20 cellular contexts compared by ENCODE assay signal in the genomic region with DNA sequence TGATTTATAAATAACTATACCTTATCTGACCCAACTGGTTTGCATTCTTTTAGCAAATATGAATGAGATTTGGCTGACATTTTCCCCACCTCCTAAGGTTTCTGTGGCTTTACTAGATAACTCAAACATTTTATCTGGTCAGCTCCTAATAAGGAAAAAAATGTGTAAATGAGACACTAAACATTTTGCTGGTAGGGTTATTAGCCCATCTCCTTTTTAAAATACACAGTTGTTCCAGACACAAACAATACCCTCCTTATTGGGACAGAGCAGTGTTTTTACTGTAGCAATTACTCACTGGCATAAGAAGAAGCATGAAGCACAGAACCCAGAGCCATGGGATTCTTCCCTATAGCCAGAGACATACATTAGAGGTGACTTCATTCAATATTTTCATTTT. TPM values are rescaled to one million over a fixed set of nuclear protein-coding genes. Genes with fewer than 3 reads are reported as not detected.
"Had no signal": no experiment of that assay in that cellular context is flagged by ENCODE, and none has a peak within 500 bp of the region (broad histone marks: within the 10 kb centered on the region; RNA-seq: fewer than 3 reads in every experiment).

No MANE protein-coding gene starts in this region.

- H3K9me3 ChIP-seq: esophagus muscularis mucosa, gastrocnemius medialis, heart right ventricle, left lung, lower lobe of right lung had no signal

- H3K4me3 ChIP-seq: coronary artery, dorsolateral prefrontal cortex, esophagus muscularis mucosa, gastrocnemius medialis, heart right ventricle, left lung, lower lobe of right lung had no signal

- H3K4me1 ChIP-seq: foreskin keratinocyte, gastrocnemius medialis, left lung, lower lobe of right lung had no signal

- H3K27ac ChIP-seq: coronary artery, dorsolateral prefrontal cortex, esophagus muscularis mucosa, foreskin keratinocyte, gastrocnemius medialis, heart right ventricle, left lung, lower lobe of right lung had no signal

- DNase-seq: dermis blood vessel endothelial cell; dorsolateral prefrontal cortex; effector CD4-positive, alpha-beta T cell; effector memory CD4-positive, alpha-beta T cell; foreskin keratinocyte; gastrocnemius medialis; glutamatergic neuron; head of caudate nucleus; heart right ventricle; hippocampal formation; left cardiac atrium; left lung; left ventricle myocardium superior; lower lobe of right lung; mesendoderm; midbrain; naive thymus-derived CD4-positive, alpha-beta T cell; natural killer cell had no signal

- ATAC-seq: foreskin keratinocyte; gastrocnemius medialis; heart right ventricle; left cardiac atrium; left lung; left ventricle myocardium superior; lower lobe of right lung; naive thymus-derived CD4-positive, alpha-beta T cell; natural killer cell had no signal

- H3K36me3 ChIP-seq: esophagus muscularis mucosa, gastrocnemius medialis, left lung, lower lobe of right lung had no signal

- H3K27me3 ChIP-seq: dorsolateral prefrontal cortex, esophagus muscularis mucosa, foreskin keratinocyte, gastrocnemius medialis, heart right ventricle, left lung had no signal

RNA-seq across cellular contexts. Expression of a gene that starts 53.8 kb away (rescaled TPM):
- total RNA-seq: gastrocnemius medialis had no signal
